ENCODE assay signal across 8 cellular contexts in the genomic region with DNA sequence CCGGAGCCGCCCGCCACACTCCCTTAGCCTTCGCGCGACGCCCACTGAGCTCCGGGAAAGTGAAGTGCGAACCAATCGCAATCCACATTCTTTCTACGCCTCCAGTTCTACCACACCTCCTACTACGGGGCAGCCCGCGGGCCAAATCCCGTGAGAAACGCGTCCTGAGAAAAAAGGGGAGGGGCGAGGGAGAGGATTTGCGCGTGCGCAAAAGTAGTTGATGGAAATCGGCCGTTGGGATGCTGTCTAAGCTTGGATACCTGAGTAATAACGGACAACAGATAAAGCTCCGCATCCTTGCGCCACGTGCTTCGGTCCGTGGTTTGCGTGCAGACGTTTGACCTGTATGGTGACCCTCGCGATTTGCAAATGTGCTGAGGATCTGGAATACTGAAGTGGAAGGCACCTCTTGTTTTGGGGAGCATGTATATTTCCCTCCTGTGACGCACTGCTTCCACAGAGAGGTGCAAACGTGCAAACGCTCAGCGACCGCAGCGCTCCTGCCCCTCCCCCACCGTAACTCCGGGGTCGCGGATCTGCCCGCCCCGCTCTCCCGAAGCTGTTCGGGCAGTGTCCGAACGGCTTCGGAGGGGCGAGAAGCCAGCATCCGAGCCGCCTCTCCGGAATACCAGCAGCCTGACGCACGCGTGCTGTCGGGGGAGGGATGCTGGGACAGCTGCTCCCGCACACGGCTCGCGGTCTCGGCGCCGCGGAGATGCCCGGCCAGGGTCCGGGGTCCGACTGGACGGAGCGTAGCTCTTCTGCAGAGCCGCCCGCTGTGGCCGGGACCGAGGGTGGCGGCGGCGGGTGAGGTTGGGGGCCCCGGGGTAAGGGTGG. TPM values are rescaled to one million over a fixed set of nuclear protein-coding genes. Genes with fewer than 3 reads are reported as not detected.
DNase-seq lines count a peak whose midpoint lies in the region; ATAC-seq and TF ChIP-seq lines count a peak whose summit lies in the region.

Gene FAM216A (plus strand): TSS at position 634 of the 837 bp plus-strand sequence. CDS start 31 bp downstream, at position 665.
Gene GPN3 (minus strand): TSS at position 46 of the 837 bp plus-strand sequence. CDS start 54 bp downstream, outside the sequence.

- H3K9me3 Mint-ChIP-seq in HFFc6, result no peaks in the 10 kb centered on the region
- H3K9me3 Mint-ChIP-seq in activated naive CD4-positive, alpha-beta T cell treated with anti-CD3 and anti-CD28 coated beads, Interleukin-2, amount 10 ng/mL, durations not matched to agents 7 days and 5 days, result no peaks in the 10 kb centered on the region

- H3K27me3 ChIP-seq in gastroesophageal sphincter, result no peaks in the 10 kb centered on the region
- no peaks in the 10 kb centered on the region for H3K27me3 ChIP-seq in neutrophil

- H3K4me3 ChIP-seq in NB4 (ENCODE audit: low read depth, low read length) (peak within 1 kb of the TSS; percentile 79), SK-N-MC (peak within 1 kb of the TSS; percentile 86), gastroesophageal sphincter (peak within 1 kb of the TSS; percentile 74 to 90), neutrophil (ENCODE audit: low read depth in 1 of 2, low read length in 1 of 2) (peak within 1 kb of the TSS; percentile 87 to 97)

- peak within 1 kb of the TSS; percentile 88 for H3K27ac Mint-ChIP-seq in HFFc6
- H3K27ac Mint-ChIP-seq in activated naive CD4-positive, alpha-beta T cell treated with anti-CD3 and anti-CD28 coated beads, Interleukin-2, amount 10 ng/mL, durations not matched to agents 7 days and 5 days, result peak within 1 kb of the TSS; percentile 99

- peaks cover 4 to 40% (median 9%) of the 10 kb centered on the region in 3 donors for H3K4me1 ChIP-seq in gastroesophageal sphincter
- peaks cover 25 to 37% of the 10 kb centered on the region in 2 experiments for H3K4me1 ChIP-seq in neutrophil (ENCODE audit: control insufficient read depth in 1 of 2, insufficient read depth in 1 of 2, low read depth in 1 of 2, low read length in 1 of 2)

- peaks cover 2% of the 10 kb centered on the region for H3K27me3 Mint-ChIP-seq in HFFc6 (ENCODE audit: insufficient read depth)
- no peaks in the 10 kb centered on the region for H3K27me3 Mint-ChIP-seq in activated naive CD4-positive, alpha-beta T cell treated with anti-CD3 and anti-CD28 coated beads, Interleukin-2, amount 10 ng/mL, durations not matched to agents 7 days and 5 days

- peaks cover 15% of the 10 kb centered on the region for H3K36me3 ChIP-seq in SK-N-MC (ENCODE audit: insufficient read depth, low read length)
- H3K36me3 ChIP-seq in gastroesophageal sphincter, result peaks cover 0 to 21% of the 10 kb centered on the region in 2 donors
- peaks cover 10% of the 10 kb centered on the region for H3K36me3 ChIP-seq in neutrophil

- H3K27ac ChIP-seq in SK-N-MC, result peak within 1 kb of the TSS; percentile 70
- H3K27ac ChIP-seq in gastroesophageal sphincter, result peak within 1 kb of the TSS; percentile 94 to 99 (median 98)
- H3K27ac ChIP-seq in neutrophil, result peak within 1 kb of the TSS; percentile 88

- H3K9me3 ChIP-seq in SK-N-MC (ENCODE audit: low read depth, low read length) (no peaks in the 10 kb centered on the region), gastroesophageal sphincter (no peaks in the 10 kb centered on the region), neutrophil (no peaks in the 10 kb centered on the region)

- 0 to 1% methylated on average over 15 to 27 of the region's 79 CpGs for WGBS in gastroesophageal sphincter (ENCODE audit: low coverage in 1 of 2), 2 donors

- H3K36me3 Mint-ChIP-seq in HFFc6 (ENCODE audit: low read depth), result no peaks in the 10 kb centered on the region
- peaks cover 15% of the 10 kb centered on the region for H3K36me3 Mint-ChIP-seq in activated naive CD4-positive, alpha-beta T cell treated with anti-CD3 and anti-CD28 coated beads, Interleukin-2, amount 10 ng/mL, durations not matched to agents 7 days and 5 days

- TF ChIP-seq CTCF in HFFc6 (IDR thresholded peaks at IDR 0.05) (no peak), NB4 (IDR thresholded peaks at IDR 0.05; ENCODE audit: low read depth, low read length) (no peak), gastroesophageal sphincter (IDR thresholded peaks at IDR 0.05) (no peak), neutrophil (IDR thresholded peaks at IDR 0.05) (peak; percentile 50)

- TF ChIP-seq EP300 in gastroesophageal sphincter (IDR thresholded peaks at IDR 0.05), result no peak

- H3K4me3 Mint-ChIP-seq in HFFc6, result peak within 1 kb of the TSS; percentile 97
- H3K4me3 Mint-ChIP-seq in activated naive CD4-positive, alpha-beta T cell treated with anti-CD3 and anti-CD28 coated beads, Interleukin-2, amount 10 ng/mL, durations not matched to agents 7 days and 5 days, result peak within 1 kb of the TSS; percentile 98

- CTCF ChIA-PET in activated naive CD4-positive, alpha-beta T cell treated with anti-CD3 and anti-CD28 coated beads, Interleukin-2, amount 10 ng/mL, durations not matched to agents 7 days and 5 days (lab: Charles Lee), result interaction anchor here (0.8 to 3.9 kb wide), 20 partner anchors 10 to 137 kb away, joined by 3 to 41 read pairs (median 6); partner anchors contain the start of genes ARPC3, RAD9B and VPS29

- peaks cover 25% of the 10 kb centered on the region for H3K4me1 Mint-ChIP-seq in HFFc6 (ENCODE audit: low read depth)
- peaks cover 45% of the 10 kb centered on the region for H3K4me1 Mint-ChIP-seq in activated naive CD4-positive, alpha-beta T cell treated with anti-CD3 and anti-CD28 coated beads, Interleukin-2, amount 10 ng/mL, durations not matched to agents 7 days and 5 days

- TF ChIP-seq POLR2A in NB4 (IDR thresholded peaks at IDR 0.05; ENCODE audit: extremely low read depth, insufficient read length) (peak; percentile 76), gastroesophageal sphincter (IDR thresholded peaks at IDR 0.05) (peak; percentile 72 to 90)

- ATAC-seq in gastroesophageal sphincter, result peak; percentile 95

- peak within 1 kb of the TSS; percentile 97 for H3K9ac ChIP-seq in SK-N-MC (ENCODE audit: insufficient read length)

- peak; percentile 90 for DNase-seq in GM04503 (ENCODE audit: low read depth)
- peak; percentile 98 for DNase-seq in HFFc6
- peak; percentile 100 for DNase-seq in NB4 (ENCODE audit: low read depth)
- DNase-seq in SK-N-MC (ENCODE audit: low read depth, low spot score), result peak; percentile 94
- DNase-seq in activated naive CD4-positive, alpha-beta T cell treated with anti-CD3 and anti-CD28 coated beads, Interleukin-2, amount 10 ng/mL, durations not matched to agents 7 days and 5 days, result peak; percentile 97
- DNase-seq in superior temporal gyrus (ENCODE audit: extremely low spot score), result peak; percentile 99

RNA-seq across cellular contexts. Expression of gene FAM216A, which starts in this region (rescaled TPM):
- total RNA-seq in HFFc6 (2021; fragmentation: NEBNext Ultra II Directional; extraction: Animal tissue kit (Norgen Biotek cat#: 25700)), result 10 to 100 TPM; 16.4 to 25.2 (median 18.0) TPM
- total RNA-seq in gastroesophageal sphincter, result 1 to 10 TPM; 5.1 to 9.8 (median 6.1) TPM

RNA-seq across cellular contexts. Expression of gene GPN3, which starts in this region (rescaled TPM):
- 10 to 100 TPM; 22.9 to 30.4 (median 25.1) TPM for total RNA-seq in HFFc6 (2021; fragmentation: NEBNext Ultra II Directional; extraction: Animal tissue kit (Norgen Biotek cat#: 25700))
- 10 to 100 TPM; 11.8 to 42.2 (median 21.5) TPM for total RNA-seq in gastroesophageal sphincter

Comparison
In these comparisons a context has a peak if more than half of its experiments do, and no peak if none do; other contexts are left out.
1. Peak in every context shown above with its lines: DNase-seq, ATAC-seq, H3K4me3 ChIP-seq and H3K27ac ChIP-seq.